24 cellular contexts compared by ENCODE assay signal in the genomic region with DNA sequence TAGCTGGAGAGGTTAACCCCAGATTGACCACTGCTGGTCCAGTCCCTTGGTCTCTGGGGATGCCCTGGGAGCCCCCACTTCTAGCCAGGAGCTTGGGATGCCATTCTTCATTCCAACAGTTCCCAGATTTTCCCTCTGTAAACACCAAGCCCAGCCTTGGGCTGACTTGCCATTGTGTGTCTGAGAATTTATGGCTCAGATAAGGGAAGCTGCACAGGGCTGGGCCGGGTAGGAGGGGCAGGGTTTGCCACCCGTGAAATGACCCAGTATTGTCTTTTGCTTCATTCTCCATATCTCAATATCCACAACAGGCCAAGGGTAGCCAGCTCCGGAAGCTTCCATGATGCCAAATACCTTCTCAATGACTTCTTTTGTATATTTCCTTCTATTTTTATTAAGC. TPM values are rescaled to one million over a fixed set of nuclear protein-coding genes. Genes with fewer than 3 reads are reported as not detected.
DNase-seq lines count a peak whose midpoint lies in the region; ATAC-seq, FAIRE-seq and TF ChIP-seq lines count a peak whose summit lies in the region.
"Had no signal": no experiment of that assay in that cellular context is flagged by ENCODE, and none has a peak within 500 bp of the region (broad histone marks: within the 10 kb centered on the region; RNA-seq: fewer than 3 reads in every experiment).

No MANE protein-coding gene starts in this region.

- no peak overlapping the region for H2AFZ ChIP-seq in endothelial cell of umbilical vein (ENCODE audit: low read depth, low read length)

- no TSS peak for BruUV-seq in endothelial cell of umbilical vein (replicated peaks; lab: Mats Ljungman, UMichigan)

- H3K9me3 ChIP-seq in HEK293 (ENCODE audit: control insufficient read depth, insufficient read depth, low read depth, low read length) = no peaks in the 10 kb centered on the region
- no peaks in the 10 kb centered on the region for H3K9me3 ChIP-seq in endothelial cell of umbilical vein (replicated peaks; ENCODE audit: control insufficient read depth, insufficient read depth, low read length)
- H3K9me3 ChIP-seq in thyroid gland = no peaks in the 10 kb centered on the region
- H3K9me3 ChIP-seq in pancreas = no peaks in the 10 kb centered on the region
- H3K9me3 ChIP-seq: BLaER1, Peyer's patch had no signal

- H4K20me1 ChIP-seq in endothelial cell of umbilical vein (replicated peaks; ENCODE audit: control insufficient read depth, extremely low read depth, insufficient read depth, low read length) = no peaks in the 10 kb centered on the region
- H4K20me1 ChIP-seq: BLaER1 had no signal

- H3K4me3 Mint-ChIP-seq in nephron progenitor cell = no peak overlapping the region
- no peak overlapping the region for H3K4me3 Mint-ChIP-seq in mesothelial cell of epicardium
- H3K4me3 Mint-ChIP-seq: CD4-positive, alpha-beta T cell had no signal

- FAIRE-seq in endothelial cell of umbilical vein (lab: Jason Lieb, UNC) (peak; percentile 92), pancreas (lab: Jason Lieb, UNC) (no peak)
- FAIRE-seq: GM12892, GM19239, HTR-8/SVneo had no signal

- H3K27me3 ChIP-seq in endothelial cell of umbilical vein (ENCODE audit: control insufficient read depth in 2 of 2, insufficient read depth in 2 of 2, low read length in 2 of 2) = peaks cover 7 to 26% of the 10 kb centered on the region in 2 experiments
- H3K27me3 ChIP-seq in thyroid gland = no peaks in the 10 kb centered on the region
- no peaks in the 10 kb centered on the region for H3K27me3 ChIP-seq in pancreas
- H3K27me3 ChIP-seq: BLaER1, Peyer's patch had no signal

- no peak overlapping the region for H3K9ac ChIP-seq in endothelial cell of umbilical vein (replicated peaks; ENCODE audit: extremely low read depth, insufficient read depth, low read length)
- H3K9ac ChIP-seq: BLaER1, KMS-11 had no signal

- dilution Hi-C loops in endothelial cell of umbilical vein (cut with MboI; ENCODE audit: extremely low pct_ligation_motif_present, low sequenced_read_pairs) = no loop called here

- DNase-seq in endothelial cell of umbilical vein (ENCODE audit: low read depth, low spot score) (peak; percentile 95), nephron progenitor cell (peak; percentile 27), thyroid gland (no peak), substantia nigra (lab: John Stamatoyannopoulos, UW) (no peak), pancreas (no peak), mesothelial cell of epicardium (ENCODE audit: low spot score in 2 of 2, unreplicated experiment in 2 of 2) (no peak), GDM1 (lab: John Stamatoyannopoulos, UW) (no peak)
- DNase-seq: ACHN; CD4-positive, alpha-beta T cell; COR-L47; DND-41; NCI-H1092 treated with DMSO at 0.1 percent for 48 hours; NCI-H146; NCI-H2029; NCI-H345; NCI-H524 treated with DMSO at 0.1 percent for 48 hours; NCI-H82; Peyer's patch had no signal

- H3K27ac Mint-ChIP-seq in nephron progenitor cell = no peak overlapping the region
- H3K27ac Mint-ChIP-seq in mesothelial cell of epicardium = no peak overlapping the region
- H3K27ac Mint-ChIP-seq: CD4-positive, alpha-beta T cell had no signal

- POLR2A ChIA-PET in HEK293 (lab: Yijun Ruan, JAX) = interaction anchor here (0.9 kb wide), 1 partner anchor 68 kb away, joined by 3 read pairs; no protein-coding TSS in a partner anchor
- POLR2A ChIA-PET in endothelial cell of umbilical vein (lab: Charles Lee) = no interaction called here

- H3K9me1 ChIP-seq in endothelial cell of umbilical vein (replicated peaks; ENCODE audit: control insufficient read depth, extremely low read depth, insufficient read depth, low read length) = no peaks in the 10 kb centered on the region

- WGBS in thyroid gland, 2 donors = 75 to 85% methylated on average over 3 of the region's 3 CpGs
- WGBS in pancreas, 2 donors = 54 to 61% methylated on average over 3 of the region's 3 CpGs

- H3K27ac ChIP-seq in HEK293 (ENCODE audit: extremely low read depth, low read depth, low read length) (no peak overlapping the region), endothelial cell of umbilical vein (ENCODE audit: insufficient read depth, low read depth, low read length) (no peak overlapping the region), thyroid gland (peak overlapping the region in 2 of 3 donors; percentile 29 to 61), substantia nigra (ENCODE audit: low read depth, low read length, poor library complexity, severe bottlenecking) (no peak overlapping the region), pancreas (no peak overlapping the region)
- H3K27ac ChIP-seq: BLaER1, KMS-11, Peyer's patch had no signal

- CTCF ChIA-PET in HEK293 (lab: Yijun Ruan, JAX) (interaction anchor here (0.7 to 1.8 kb wide), 2 partner anchors 15 to 99 kb away, joined by 3 to 7 read pairs; no protein-coding TSS in a partner anchor), endothelial cell of umbilical vein (lab: Charles Lee) (interaction anchor here (0.5 to 1.9 kb wide), 8 partner anchors 11 to 412 kb away, joined by 3 to 7 read pairs (median 4); no protein-coding TSS in a partner anchor)

- H3K4me2 ChIP-seq in endothelial cell of umbilical vein (ENCODE audit: insufficient read depth, low read length) = peak overlapping the region; percentile 55
- H3K4me2 ChIP-seq: BLaER1, KMS-11 had no signal

- TF ChIP-seq CTCF in HEK293 (tag by site-specific recombination; IDR thresholded peaks at IDR 0.05) (no peak), endothelial cell of umbilical vein (IDR thresholded peaks at IDR 0.05; ENCODE audit: extremely low read depth in 1 of 2, insufficient read depth in 1 of 2, low read depth in 1 of 2, low read length in 2 of 2) (no peak), nephron progenitor cell (IDR thresholded peaks at IDR 0.05) (no peak), thyroid gland (IDR thresholded peaks at IDR 0.05) (no peak), pancreas (IDR thresholded peaks at IDR 0.05) (no peak), mesothelial cell of epicardium (IDR thresholded peaks at IDR 0.05; ENCODE audit: unreplicated experiment) (no peak)

- H3K4me1 ChIP-seq in HEK293 (ENCODE audit: control insufficient read depth, insufficient read depth, low read length) = 0 out of 2 replicates have a peak, but pooled peaks cover 6% of the 10 kb centered on the region
- H3K4me1 ChIP-seq in endothelial cell of umbilical vein (ENCODE audit: control insufficient read depth, extremely low read depth, insufficient read depth, low read length) = peaks cover 26% of the 10 kb centered on the region
- H3K4me1 ChIP-seq in thyroid gland = peaks cover 65 to 74% of the 10 kb centered on the region in 2 donors
- H3K4me1 ChIP-seq in pancreas = peaks cover 0 to 19% (median 11%) of the 10 kb centered on the region in 3 donors
- H3K4me1 ChIP-seq: BLaER1 had no signal

- peak; percentile 46 for TF ChIP-seq POLR2A in endothelial cell of umbilical vein (IDR thresholded peaks at IDR 0.05; ENCODE audit: low read depth, low read length)
- TF ChIP-seq POLR2A in thyroid gland (IDR thresholded peaks at IDR 0.05) = no peak

- intact Hi-C loops in endothelial cell of umbilical vein (cut with micrococcal nuclease) (loop anchor here (1.0 to 10.0 kb wide), 2 partner anchors 20 to 323 kb away; no protein-coding TSS in a partner anchor), thyroid gland (cut with DNase I) (no loop called here), pancreas (cut with DNase I) (no loop called here)

- H3K27me3 Mint-ChIP-seq in nephron progenitor cell (ENCODE audit: low read depth, poor library complexity) (no peaks in the 10 kb centered on the region), mesothelial cell of epicardium (ENCODE audit: low read depth) (no peaks in the 10 kb centered on the region)

- no peaks in the 10 kb centered on the region for H3K36me3 Mint-ChIP-seq in nephron progenitor cell (ENCODE audit: low read depth)
- no peaks in the 10 kb centered on the region for H3K36me3 Mint-ChIP-seq in mesothelial cell of epicardium

- no peak for ATAC-seq in pancreas

- peaks cover 73% of the 10 kb centered on the region for H3K4me1 Mint-ChIP-seq in nephron progenitor cell
- H3K4me1 Mint-ChIP-seq in mesothelial cell of epicardium = peaks cover 25% of the 10 kb centered on the region

- no peaks in the 10 kb centered on the region for H3K79me2 ChIP-seq in endothelial cell of umbilical vein (ENCODE audit: control insufficient read depth, insufficient read depth, low read length)

- H3K9me3 Mint-ChIP-seq in nephron progenitor cell = no peaks in the 10 kb centered on the region
- no peaks in the 10 kb centered on the region for H3K9me3 Mint-ChIP-seq in mesothelial cell of epicardium
- H3K9me3 Mint-ChIP-seq: CD4-positive, alpha-beta T cell had no signal

- no peaks in the 10 kb centered on the region for H3K36me3 ChIP-seq in HEK293 (ENCODE audit: control insufficient read depth in 2 of 2, insufficient read depth in 1 of 2, low read length in 2 of 2)
- H3K36me3 ChIP-seq in endothelial cell of umbilical vein (ENCODE audit: control insufficient read depth in 2 of 2, extremely low read depth in 1 of 2, insufficient read depth in 2 of 2, low read length in 2 of 2) = no peaks in the 10 kb centered on the region
- no peaks in the 10 kb centered on the region for H3K36me3 ChIP-seq in thyroid gland
- H3K36me3 ChIP-seq in pancreas = no peaks in the 10 kb centered on the region
- H3K36me3 ChIP-seq: BLaER1, Peyer's patch had no signal

- no peak overlapping the region for H3K4me3 ChIP-seq in HEK293 (ENCODE audit: low read depth, low read length)
- H3K4me3 ChIP-seq in endothelial cell of umbilical vein (replicated peaks in 1 of 3; ENCODE audit: insufficient read depth in 1 of 3, low read depth in 1 of 3, low read length in 3 of 3) = no peak overlapping the region
- no peak overlapping the region for H3K4me3 ChIP-seq in thyroid gland (replicated peaks in 1 of 3)
- no peak overlapping the region for H3K4me3 ChIP-seq in pancreas
- H3K4me3 ChIP-seq: BLaER1, Peyer's patch had no signal

TF ChIP-seq in endothelial cell of umbilical vein, 7 proteins besides CTCF, POLR2A, EP300 and RAD21 (continues in another document):
- TF ChIP-seq, protein P1, sequence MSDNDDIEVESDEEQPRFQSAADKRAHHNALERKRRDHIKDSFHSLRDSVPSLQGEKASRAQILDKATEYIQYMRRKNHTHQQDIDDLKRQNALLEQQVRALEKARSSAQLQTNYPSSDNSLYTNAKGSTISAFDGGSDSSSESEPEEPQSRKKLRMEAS (IDR thresholded peaks at IDR 0.05; ENCODE audit: insufficient read depth, insufficient read length) = no peak
- no peak for TF ChIP-seq MYC (IDR thresholded peaks at IDR 0.05; ENCODE audit: low read depth, low read length)

RNA-seq across cellular contexts. Expression of gene AFAP1L2, which starts 32.1 kb away (rescaled TPM):
- total RNA-seq in endothelial cell of umbilical vein = 1.6 and 4.1 TPM in 2 replicates
- 0.53 and 0.90 TPM in 2 replicates for polyA plus RNA-seq in endothelial cell of umbilical vein
- polyA plus RNA-seq in endothelial cell of umbilical vein (2011; cell fraction: cytosol; rRNA removed) = 0.52 and 0.63 TPM in 2 replicates
- polyA plus RNA-seq in endothelial cell of umbilical vein (2011; cell fraction: nucleus; rRNA removed) = 2.1 and 2.2 TPM in 2 replicates
- polyA plus RNA-seq in endothelial cell of umbilical vein (2012) = 0.05 TPM in 2 replicates
- polyA minus RNA-seq in endothelial cell of umbilical vein = 0.59 and 0.75 TPM in 2 replicates
- not detected for polyA minus RNA-seq in endothelial cell of umbilical vein (2011; cell fraction: cytosol; rRNA and poly(A)+ RNA removed)
- 0.91 and 1.2 TPM in 2 replicates for polyA minus RNA-seq in endothelial cell of umbilical vein (2011; cell fraction: nucleus; rRNA and poly(A)+ RNA removed)
- 100 to 1,000 TPM; 135 to 356 (median 299) TPM for total RNA-seq in thyroid gland
- 10 to 100 TPM in 2 of 6 donors, 1 to 10 TPM in 4; 4.4 to 19.9 (median 7.0) TPM for total RNA-seq in pancreas
- polyA plus RNA-seq in pancreas = 1 to 10 TPM; 3.3 to 4.4 TPM
- 4.0 to 5.7 TPM (median 5.7 TPM) in 3 replicates for total RNA-seq in mesothelial cell of epicardium

Comparison
In these comparisons a context has a peak if more than half of its experiments do, and no peak if none do; other contexts are left out.
1. H3K27ac ChIP-seq: peak in thyroid gland (2 of 3); none in HEK293 (single experiment), endothelial cell of umbilical vein (single experiment), substantia nigra (single experiment) and pancreas (0 of 4).
2. DNase-seq: peak in endothelial cell of umbilical vein (single experiment) and nephron progenitor cell (single experiment); none in thyroid gland (0 of 2), substantia nigra (0 of 49), pancreas (0 of 6), mesothelial cell of epicardium (0 of 2) and GDM1 (single experiment).
3. RNA of gene AFAP1L2, which starts 32.1 kb away (total RNA-seq): 135 to 356 TPM in thyroid gland; 4.4 to 19.9 TPM in pancreas, 4.0 to 5.7 TPM in mesothelial cell of epicardium and 1.6 to 4.1 TPM in endothelial cell of umbilical vein; every median in the first group is over 4 times any median in the second.